Comparison of ENCODE assay signal across 12 cellular contexts in the genomic region with DNA sequence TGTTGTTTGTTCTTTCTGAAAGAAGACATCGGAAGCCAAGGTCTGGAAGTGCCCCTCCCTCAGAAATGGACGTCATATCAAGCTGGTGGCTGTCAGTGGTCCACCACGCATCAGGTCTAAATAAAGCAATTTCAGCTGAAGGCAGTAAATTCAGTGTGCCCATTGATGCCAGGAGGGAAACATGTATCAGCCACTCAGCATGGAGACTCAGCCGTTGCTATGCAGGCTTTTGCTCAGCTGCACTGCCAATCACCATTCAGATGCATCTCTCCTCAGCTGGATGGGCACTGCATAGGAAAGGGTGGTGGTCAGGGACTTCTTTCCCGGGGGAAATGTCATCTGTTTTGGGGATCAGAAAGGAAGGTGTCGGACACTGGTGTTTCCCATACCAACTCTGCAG.
"Had no signal": no experiment of that assay in that cellular context is flagged by ENCODE, and none has a peak within 500 bp of the region (broad histone marks: within the 10 kb centered on the region; RNA-seq: fewer than 3 reads in every experiment).

No MANE protein-coding gene starts in this region.

- ATAC-seq: left cardiac atrium; naive thymus-derived CD4-positive, alpha-beta T cell; stimulated activated memory B cell treated with anti-CD40 and anti-IgM and Interleukin-4, amounts not matched to agents 10 μg/mL and 1 μg/mL and 100 μg/mL, for 72 hours had no signal

- DNase-seq: activated CD4-positive, alpha-beta T cell treated with anti-CD3 and anti-CD28 coated beads, Interleukin-2, amount 50 U/mL, for 48 hours; activated naive CD8-positive, alpha-beta T cell treated with anti-CD3 and anti-CD28 coated beads, Interleukin-2, amount 10 ng/mL, durations not matched to agents 7 days and 5 days; endodermal cell; foreskin fibroblast; left cardiac atrium; mesendoderm; naive thymus-derived CD4-positive, alpha-beta T cell; ovary; spleen; stimulated activated CD4-positive, alpha-beta T cell treated with anti-CD3 and anti-CD28 coated beads, Interleukin-4, amount 100 ng/mL, for 4 hours; WERI-Rb-1 had no signal
